ENCODE assay signal across 13 cellular contexts in genomic region chr20:40683894-40684268, GRCh38. TPM values are rescaled to one million over a fixed set of nuclear protein-coding genes. Genes with fewer than 3 reads are reported as not detected.
DNase-seq lines count a peak whose midpoint lies in the region; ATAC-seq, FAIRE-seq and TF ChIP-seq lines count a peak whose summit lies in the region.
"Had no signal": no experiment of that assay in that cellular context is flagged by ENCODE, and none has a peak within 500 bp of the region (broad histone marks: within the 10 kb centered on the region; RNA-seq: fewer than 3 reads in every experiment).

No MANE protein-coding gene starts in this region.

- no peak overlapping the region for H3K27ac ChIP-seq in ACC112 (ENCODE audit: low read depth, low read length)
- H3K27ac ChIP-seq in keratinocyte (ENCODE audit: control insufficient read depth, insufficient read depth, low read length) = no peak overlapping the region
- no peak overlapping the region for H3K27ac ChIP-seq in trophoblast cell (ENCODE audit: low read depth, low read length)

- H2BK5ac ChIP-seq in trophoblast cell (ENCODE audit: low read depth, low read length, poor library complexity) = no peak overlapping the region

- H3K4me3 ChIP-seq in ACC112 (ENCODE audit: low read depth, low read length) (0 out of 2 replicates have a peak overlapping the region, but pooled peaks have one; percentile 57), adipocyte (ENCODE audit: low read length) (peak overlapping the region; percentile 72), keratinocyte (ENCODE audit: control insufficient read depth in 2 of 3, extremely low read depth in 1 of 3, insufficient read depth in 2 of 3, low read depth in 1 of 3, low read length in 3 of 3) (peak overlapping the region in 1 of 3 experiments; percentile 46), trophoblast cell (ENCODE audit: low read depth, low read length) (no peak overlapping the region)

- H3K4ac ChIP-seq in trophoblast cell (ENCODE audit: low read depth, low read length) = no peak overlapping the region

- peaks cover 2% of the 10 kb centered on the region for H3K9me1 ChIP-seq in keratinocyte (ENCODE audit: control insufficient read depth, extremely low read depth, insufficient read depth, low read length)

- H3K9me3 ChIP-seq in adipocyte (ENCODE audit: control insufficient read depth, low read length) = no peaks in the 10 kb centered on the region
- no peaks in the 10 kb centered on the region for H3K9me3 ChIP-seq in keratinocyte (ENCODE audit: control insufficient read depth, low read depth, low read length)
- H3K9me3 ChIP-seq in trophoblast cell (ENCODE audit: insufficient read depth, low read depth, low read length) = peaks cover 5% of the 10 kb centered on the region

- no peak for TF ChIP-seq CTCF in keratinocyte (optimal IDR thresholded peaks at IDR 0.05 in 1 of 3, IDR thresholded peaks at IDR 0.05 in 1 of 3, conservative IDR thresholded peaks at IDR 0.05 in 1 of 3; ENCODE audit: extremely low read depth in 1 of 3, insufficient read depth in 2 of 3, low read length in 3 of 3)

- H4K20me1 ChIP-seq in keratinocyte (ENCODE audit: control insufficient read depth, extremely low read depth, insufficient read depth, low read length) = no peaks in the 10 kb centered on the region

- peak overlapping the region; percentile 61 for H3K18ac ChIP-seq in trophoblast cell (ENCODE audit: low read length)

- H3K4me1 ChIP-seq in ACC112 (ENCODE audit: control insufficient read depth, insufficient read depth, low read length, unreplicated experiment) (no peaks in the 10 kb centered on the region), adipocyte (ENCODE audit: control insufficient read depth, insufficient read depth, low read length) (peaks cover 28% of the 10 kb centered on the region), keratinocyte (ENCODE audit: control insufficient read depth, extremely low read depth, insufficient read depth, low read length) (peaks cover 5% of the 10 kb centered on the region), trophoblast cell (ENCODE audit: control insufficient read depth in 1 of 2, insufficient read depth in 2 of 2, low read length in 2 of 2) (peaks cover 32 to 39% of the 10 kb centered on the region in 2 experiments)

- peak overlapping the region; percentile 61 for H2BK120ac ChIP-seq in trophoblast cell (ENCODE audit: insufficient read depth, low read length, poor library complexity)

- H3K23ac ChIP-seq in trophoblast cell (ENCODE audit: low read length) = no peak overlapping the region

- no CpG with 5 or more reads among the region's 9 CpGs for WGBS in trophoblast cell (ENCODE audit: extremely low coverage, insufficient coverage, insufficient read length)

- DNase-seq in adipocyte (ENCODE audit: low read depth) (no peak), keratinocyte (ENCODE audit: low read depth, low spot score) (no peak), trophoblast cell (no peak), RPMI8226 (no peak), glomerular visceral epithelial cell (ENCODE audit: extremely low spot score) (no peak)
- DNase-seq in activated CD4-positive, alpha-beta T cell treated with anti-CD3 and anti-CD28 coated beads, Interleukin-2, amount 50 U/mL, for 48 hours = no peak
- DNase-seq: activated CD4-positive, alpha-beta T cell treated with anti-CD3 and anti-CD28 coated beads, Interleukin-2, amount 10 ng/mL, durations not matched to agents 7 days and 5 days; foreskin fibroblast; SHP77 treated with DMSO at 0.1 percent for 48 hours had no signal

- peak overlapping the region; percentile 80 for H3K4me2 ChIP-seq in keratinocyte (ENCODE audit: control insufficient read depth, extremely low read depth, insufficient read depth, low read depth, low read length)
- H3K4me2 ChIP-seq in trophoblast cell (ENCODE audit: low read length) = peak overlapping the region; percentile 88

- no peak overlapping the region for H2AFZ ChIP-seq in ACC112 (ENCODE audit: low read length, unreplicated experiment)
- peak overlapping the region; percentile 83 for H2AFZ ChIP-seq in keratinocyte (ENCODE audit: control insufficient read depth, low read length)
- H2AFZ ChIP-seq in trophoblast cell (ENCODE audit: insufficient read depth, low read length, poor library complexity) = peak overlapping the region; percentile 81

- no peak overlapping the region for H3K14ac ChIP-seq in trophoblast cell (ENCODE audit: low read length)

- H3K79me2 ChIP-seq in ACC112 (ENCODE audit: control insufficient read depth, insufficient read depth, low read length, unreplicated experiment) = no peaks in the 10 kb centered on the region
- H3K79me2 ChIP-seq in keratinocyte (ENCODE audit: control insufficient read depth, insufficient read depth, low read length) = no peaks in the 10 kb centered on the region
- H3K79me2 ChIP-seq in trophoblast cell (ENCODE audit: control insufficient read depth, insufficient read depth, low read length, poor library complexity) = peaks cover 17% of the 10 kb centered on the region

- H4K91ac ChIP-seq in trophoblast cell (ENCODE audit: low read depth, low read length) = peak overlapping the region; percentile 42

- H3K27me3 ChIP-seq in ACC112 (ENCODE audit: insufficient read depth, low read length) = peaks cover 88% of the 10 kb centered on the region
- H3K27me3 ChIP-seq in adipocyte (replicated peaks; ENCODE audit: control insufficient read depth, insufficient read depth, low read length) = peaks cover 4% of the 10 kb centered on the region
- H3K27me3 ChIP-seq in keratinocyte (ENCODE audit: control insufficient read depth, extremely low read depth, insufficient read depth, low read length) = peaks cover 11% of the 10 kb centered on the region
- peaks cover 13% of the 10 kb centered on the region for H3K27me3 ChIP-seq in trophoblast cell (ENCODE audit: insufficient read depth, low read length)

- H4K12ac ChIP-seq in trophoblast cell (ENCODE audit: low read depth, low read length) = no peak overlapping the region

- dilution Hi-C loops in keratinocyte (cut with MboI; ENCODE audit: extremely low pct_ligation_motif_present, low sequenced_read_pairs) = no loop called here

- H3K79me1 ChIP-seq in trophoblast cell (ENCODE audit: low read length) = peaks cover 16% of the 10 kb centered on the region

- ATAC-seq in GM18505 (IDR thresholded peaks at IDR 0.05; ENCODE audit: unreplicated experiment) = no peak
- ATAC-seq: HCT116 had no signal

- peak overlapping the region; percentile 46 for H2BK12ac ChIP-seq in trophoblast cell (ENCODE audit: low read length)

- H4K8ac ChIP-seq in trophoblast cell (ENCODE audit: low read depth, low read length) = no peak overlapping the region

- H2AK5ac ChIP-seq in trophoblast cell (ENCODE audit: low read length) = no peak overlapping the region

- H3K36me3 ChIP-seq in ACC112 (ENCODE audit: insufficient read depth, low read length) (no peaks in the 10 kb centered on the region), adipocyte (ENCODE audit: control insufficient read depth, insufficient read depth, low read length, severe bottlenecking) (peaks cover 11% of the 10 kb centered on the region), keratinocyte (ENCODE audit: control insufficient read depth in 2 of 2, extremely low read depth in 1 of 2, insufficient read depth in 2 of 2, low read length in 2 of 2) (no peaks in the 10 kb centered on the region), trophoblast cell (ENCODE audit: control insufficient read depth in 1 of 2, insufficient read depth in 2 of 2, low read length in 2 of 2) (peaks cover 4 to 7% of the 10 kb centered on the region in 2 experiments)

- no peak for TF ChIP-seq POLR2A in GM18505 (IDR thresholded peaks at IDR 0.05; ENCODE audit: borderline replicate concordance, extremely low read depth, insufficient read depth, insufficient read length)

- H3K9ac ChIP-seq in adipocyte (ENCODE audit: low read length) (peak overlapping the region; percentile 72), keratinocyte (ENCODE audit: control insufficient read depth, extremely low read depth, insufficient read depth, low read length) (no peak overlapping the region), trophoblast cell (ENCODE audit: low read length) (no peak overlapping the region)

- peak; percentile 26 for FAIRE-seq in keratinocyte (lab: Jason Lieb, UNC)

RNA-seq across cellular contexts. Expression of gene MAFB, which starts 5.2 kb away (rescaled TPM):
- 0.70 to 3.9 TPM (median 1.7 TPM) in 3 replicates for polyA plus RNA-seq in keratinocyte
- 12.1 TPM for polyA plus RNA-seq in keratinocyte (2011; ENCODE audit: low read depth)
- 2.1 and 2.4 TPM in 2 replicates for polyA plus RNA-seq in keratinocyte (2011; cell fraction: cytosol; rRNA removed)
- 6.7 and 7.5 TPM in 2 replicates for polyA plus RNA-seq in keratinocyte (2011; cell fraction: nucleus; rRNA removed)
- polyA plus RNA-seq in keratinocyte (2012; ENCODE audit: low replicate concordance) = 1.3 and 16.8 TPM in 2 replicates
- polyA minus RNA-seq in keratinocyte = 0.85 to 3.0 TPM (median 1.5 TPM) in 3 replicates
- 4.0 TPM for polyA minus RNA-seq in keratinocyte (2011; cell fraction: cytosol; rRNA and poly(A)+ RNA removed)
- 6.1 and 6.8 TPM in 2 replicates for polyA minus RNA-seq in keratinocyte (2011; cell fraction: nucleus; rRNA and poly(A)+ RNA removed)
- 13.0 and 14.8 TPM in 2 replicates for polyA plus RNA-seq in trophoblast cell (2013)
- polyA plus RNA-seq: naive thymus-derived CD4-positive, alpha-beta T cell had no signal
